ENCODE assay signal across 8 cellular contexts in the genomic region with DNA sequence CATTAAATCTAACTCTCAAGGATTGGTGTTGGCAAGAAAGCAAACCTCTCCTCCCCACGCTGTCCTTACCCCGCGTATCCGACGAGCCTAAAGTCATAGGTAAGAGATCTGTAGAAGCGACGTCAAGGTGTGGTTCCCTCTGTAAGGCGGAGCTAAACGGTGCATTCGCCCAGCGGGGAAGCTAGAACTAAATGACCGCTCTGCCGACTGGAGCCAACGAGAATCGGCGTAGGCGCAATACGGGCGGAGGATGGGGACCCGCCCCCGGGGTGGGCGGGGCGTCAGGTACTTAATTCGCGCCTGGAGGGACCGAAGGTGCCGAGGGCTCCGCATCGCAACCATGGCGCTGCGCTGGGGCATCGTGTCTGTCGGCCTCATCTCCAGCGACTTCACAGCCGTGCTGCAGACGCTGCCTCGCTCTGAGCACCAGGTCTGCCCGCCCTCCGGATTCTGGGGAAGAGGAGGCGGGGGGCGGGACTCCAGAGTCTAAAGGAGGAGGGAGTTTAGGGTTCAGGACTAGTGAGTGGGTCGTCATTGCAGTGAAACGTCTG. TPM values are rescaled to one million over a fixed set of nuclear protein-coding genes. Genes with fewer than 3 reads are reported as not detected.
A peak's percentile ranks its signal among the peaks of the same experiment; 100 is the strongest.
DNase-seq lines count a peak whose midpoint lies in the region; ATAC-seq and TF ChIP-seq lines count a peak whose summit lies in the region.

TSS of gene DHDH (plus strand) at position 318 of the 551 bp plus-strand sequence. CDS start at position 341, 23 bp downstream.

- H3K4me3 ChIP-seq in LNCaP clone FGC (ENCODE audit: low read depth, low read length) (peak within 1 kb of the TSS; percentile 50), gastroesophageal sphincter (peak within 1 kb of the TSS; percentile 6 to 55), neuron (ENCODE audit: low read length) (peak within 1 kb of the TSS; percentile 44), stomach (peak within 1 kb of the TSS; percentile 47 to 56 (median 50))

- CTCF ChIA-PET in RWPE1 (lab: Yijun Ruan, JAX): interaction anchor here (0.6 to 0.7 kb wide), 2 partner anchors 34 to 49 kb away, joined by 3 read pairs; no protein-coding TSS in a partner anchor

- H3K36me3 ChIP-seq in gastroesophageal sphincter: no peaks in the 10 kb centered on the region
- no peaks in the 10 kb centered on the region for H3K36me3 ChIP-seq in neuron (ENCODE audit: insufficient read depth, low read length)
- H3K36me3 ChIP-seq in stomach: no peaks in the 10 kb centered on the region

- intact Hi-C loops in stomach (cut with DNase I; ENCODE audit: low total_unique reads): no loop called here

- ATAC-seq in gastroesophageal sphincter: peak; percentile 89

- H2AFZ ChIP-seq in neuron (ENCODE audit: low read depth, low read length): peak within 1 kb of the TSS; percentile 74

- POLR2A ChIA-PET in RWPE1 (lab: Yijun Ruan, JAX; ENCODE audit: low non-redundant PET): interaction anchor here (1.4 kb wide), 1 partner anchor 61 kb away, joined by 3 read pairs; the partner anchor contains the start of gene PPP1R15A

- TF ChIP-seq EP300 in gastroesophageal sphincter (IDR thresholded peaks at IDR 0.05) (no peak), stomach (IDR thresholded peaks at IDR 0.05) (no peak)

- TF ChIP-seq CTCF in GM10266 (IDR thresholded peaks at IDR 0.05; ENCODE audit: control insufficient read depth, insufficient read depth, low read depth, missing control alignments) (no peak), LNCaP clone FGC (IDR thresholded peaks at IDR 0.05; ENCODE audit: control insufficient read depth, extremely low read depth, insufficient read depth) (no peak), RWPE1 (conservative IDR thresholded peaks at IDR 0.05; ENCODE audit: low read depth) (no peak), gastroesophageal sphincter (IDR thresholded peaks at IDR 0.05) (no peak), stomach (IDR thresholded peaks at IDR 0.05) (no peak)

- H3K27me3 ChIP-seq in gastroesophageal sphincter (no peaks in the 10 kb centered on the region), neuron (ENCODE audit: insufficient read depth, low read length) (peaks cover 3% of the 10 kb centered on the region), stomach (peaks cover 0 to 9% (median 0%) of the 10 kb centered on the region in 3 donors)

- 0% methylated on average over 3 to 8 of the region's 43 CpGs for whole genome bisulfite sequencing in gastroesophageal sphincter (ENCODE audit: low coverage in 1 of 2), 2 donors
- 0 to 1% (median 1%) methylated on average over 32 to 43 of the region's 43 CpGs for WGBS in stomach, 5 donors

- H3K27ac ChIP-seq in RWPE1 (peak within 1 kb of the TSS; percentile 57), gastroesophageal sphincter (peak within 1 kb of the TSS in 3 of 4 donors; percentile 25 to 50 (median 43)), stomach (peak within 1 kb of the TSS in 3 of 5 donors; percentile 6 to 33 (median 9))

- DNase-seq in GM10266 (ENCODE audit: extremely low spot score) (peak; percentile 77), LNCaP clone FGC (ENCODE audit: low read depth) (peak; percentile 80), RWPE1 (ENCODE audit: low spot score) (peak; percentile 87), stomach (peak; percentile 94), GOT3 (lab: John Stamatoyannopoulos, UW) (no peak)
- DNase-seq in activated effector memory CD4-positive, alpha-beta T cell treated with anti-CD3 and anti-CD28 coated beads, Interleukin-2, amount 50 U/mL, for 16 hours: peak; percentile 94

- no peaks in the 10 kb centered on the region for H3K9me3 ChIP-seq in gastroesophageal sphincter
- H3K9me3 ChIP-seq in neuron (ENCODE audit: low read length): no peaks in the 10 kb centered on the region
- no peaks in the 10 kb centered on the region for H3K9me3 ChIP-seq in stomach

- H3K4me1 ChIP-seq in gastroesophageal sphincter (peaks cover 0 to 14% (median 0%) of the 10 kb centered on the region in 3 donors), neuron (ENCODE audit: insufficient read depth, low read length) (peaks cover 15% of the 10 kb centered on the region), stomach (peaks cover 5 to 20% (median 13%) of the 10 kb centered on the region in 4 donors)

- TF ChIP-seq POLR2A in gastroesophageal sphincter (IDR thresholded peaks at IDR 0.05) (no peak), stomach (IDR thresholded peaks at IDR 0.05) (no peak)

RNA-seq across cellular contexts. Expression of gene DHDH, which starts in this region (rescaled TPM):
- total RNA-seq in gastroesophageal sphincter: under 1 TPM in 1 of 4 donors, not detected in 3; 0.81 TPM
- under 1 TPM in 1 of 5 donors, not detected in 4; 0.89 TPM for total RNA-seq in stomach
- 1 to 10 TPM in 1 of 3 donors, under 1 TPM in 1, not detected in 1; 0.93 to 1.2 TPM for polyA plus RNA-seq in stomach

Comparison
In these comparisons a context has a peak if more than half of its experiments do, and no peak if none do; other contexts are left out.
1. Peak in ATAC-seq, H3K4me3 ChIP-seq and H3K27ac ChIP-seq in gastroesophageal sphincter; RNA of the gene not detected or under 1 TPM.